Comparison of ENCODE assay signal across 8 cellular contexts in the genomic region with DNA sequence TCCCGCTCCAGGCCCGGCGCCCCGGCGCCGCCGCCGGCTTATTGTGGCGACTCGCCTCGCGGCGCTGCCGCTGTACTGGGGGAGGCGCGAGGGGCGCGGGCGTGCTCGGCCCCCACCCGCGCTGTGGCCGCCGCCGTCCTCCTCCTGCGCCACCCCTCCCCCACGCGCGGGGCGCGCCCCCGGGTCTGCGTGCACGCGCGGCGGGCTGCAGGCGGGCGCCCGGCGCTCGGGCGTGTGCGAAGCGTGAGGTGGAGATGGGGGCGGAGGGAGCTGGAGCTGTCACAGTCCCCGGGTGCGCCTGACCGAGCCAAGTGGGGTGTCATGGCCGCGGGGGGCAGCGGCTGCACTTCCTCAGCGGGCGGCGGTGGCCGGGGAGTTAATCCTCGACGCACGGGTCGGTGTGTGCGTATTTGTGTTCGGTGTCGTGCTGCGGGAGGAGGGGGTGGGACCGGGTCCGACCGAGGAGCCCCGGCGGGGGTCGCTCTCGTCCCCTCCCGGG. TPM values are rescaled to one million over a fixed set of nuclear protein-coding genes. Genes with fewer than 3 reads are reported as not detected.
DNase-seq lines count a peak whose midpoint lies in the region; ATAC-seq and TF ChIP-seq lines count a peak whose summit lies in the region.

No MANE protein-coding gene starts in this region.

- peaks cover 8% of the 10 kb centered on the region for H3K9me3 Mint-ChIP-seq in neural progenitor cell

- peaks cover 2% of the 10 kb centered on the region for H3K36me3 ChIP-seq in neural progenitor cell
- H3K36me3 ChIP-seq in stomach: no peaks in the 10 kb centered on the region

- peaks cover 21% of the 10 kb centered on the region for H3K36me3 Mint-ChIP-seq in neural progenitor cell

- H3K4me3 ChIP-seq in neural progenitor cell (peak overlapping the region; percentile 96), stomach (peak overlapping the region; percentile 96 to 100 (median 97))

- peak overlapping the region; percentile 87 for H3K4me3 Mint-ChIP-seq in neural progenitor cell

- peaks cover 28% of the 10 kb centered on the region for H3K4me1 Mint-ChIP-seq in neural progenitor cell

- peak; percentile 66 for DNase-seq in DMS153 (lab: John Stamatoyannopoulos, UW)
- DNase-seq in HT1080 (ENCODE audit: low read depth): peak; percentile 52
- peak; percentile 84 for DNase-seq in RWPE1 (ENCODE audit: low spot score)
- DNase-seq in activated gamma-delta T cell (lab: John Stamatoyannopoulos, UW): peak; percentile 80
- peak in 1 of 2 donors; percentile 34 for DNase-seq in foreskin keratinocyte
- DNase-seq in neural progenitor cell (ENCODE audit: low spot score): no peak
- peak; percentile 88 for DNase-seq in stomach

- H4K20me1 ChIP-seq in neural progenitor cell (ENCODE audit: low read depth): peaks cover 33% of the 10 kb centered on the region

- peaks cover 10% of the 10 kb centered on the region for H3K4me1 ChIP-seq in foreskin keratinocyte
- H3K4me1 ChIP-seq in neural progenitor cell: peaks cover 9% of the 10 kb centered on the region
- peaks cover 36 to 59% (median 47%) of the 10 kb centered on the region in 4 donors for H3K4me1 ChIP-seq in stomach

- no peak overlapping the region for H2AFZ ChIP-seq in neural progenitor cell (replicated peaks)

- no peak for TF ChIP-seq CTCF in RWPE1 (conservative IDR thresholded peaks at IDR 0.05; ENCODE audit: low read depth)
- TF ChIP-seq CTCF in foreskin keratinocyte (conservative IDR thresholded peaks at IDR 0.05): no peak
- no peak for TF ChIP-seq CTCF in neural progenitor cell (IDR thresholded peaks at IDR 0.05)
- TF ChIP-seq CTCF in stomach (IDR thresholded peaks at IDR 0.05): no peak

- H3K27ac ChIP-seq in RWPE1: peak overlapping the region; percentile 96
- H3K27ac ChIP-seq in foreskin keratinocyte: peak overlapping the region; percentile 58
- H3K27ac ChIP-seq in neural progenitor cell: peak overlapping the region; percentile 94
- H3K27ac ChIP-seq in stomach: peak overlapping the region; percentile 94 to 100 (median 97)

- CTCF ChIA-PET in RWPE1 (lab: Yijun Ruan, JAX): interaction anchor here (0.6 kb wide), 1 partner anchor 378 kb away, joined by 3 read pairs; no protein-coding TSS in a partner anchor

- POLR2A ChIA-PET in RWPE1 (lab: Yijun Ruan, JAX; ENCODE audit: low non-redundant PET): interaction anchor here (0.5 to 1.1 kb wide), 2 partner anchors 69 to 192 kb away, joined by 3 read pairs; no protein-coding TSS in a partner anchor

- WGBS in stomach, 5 donors: 0 to 1% (median 1%) methylated on average over 19 to 72 of the region's 72 CpGs

- H3K27me3 ChIP-seq in foreskin keratinocyte (no peaks in the 10 kb centered on the region), neural progenitor cell (no peaks in the 10 kb centered on the region), stomach (no peaks in the 10 kb centered on the region)

- intact Hi-C loops in stomach (cut with DNase I; ENCODE audit: low total_unique reads): no loop called here

- H3K9me3 ChIP-seq in neural progenitor cell (ENCODE audit: low read depth) (no peaks in the 10 kb centered on the region), stomach (no peaks in the 10 kb centered on the region)

- peak; percentile 54 for ATAC-seq in GM21360 (IDR thresholded peaks at IDR 0.05; ENCODE audit: unreplicated experiment)
- ATAC-seq in foreskin keratinocyte: peak; percentile 69

- no peak for TF ChIP-seq EP300 in stomach (IDR thresholded peaks at IDR 0.05)

- peaks cover 42% of the 10 kb centered on the region for H3K79me2 ChIP-seq in neural progenitor cell (ENCODE audit: low read depth)

- H3F3A ChIP-seq in neural progenitor cell (ENCODE audit: low read depth): peaks cover 33% of the 10 kb centered on the region

- no peak overlapping the region for H3K27ac Mint-ChIP-seq in neural progenitor cell

- TF ChIP-seq POLR2A in stomach (IDR thresholded peaks at IDR 0.05): no peak

- peaks cover 5% of the 10 kb centered on the region for H3K27me3 Mint-ChIP-seq in neural progenitor cell (ENCODE audit: insufficient read depth, low read depth)

- no peak overlapping the region for H3K9ac ChIP-seq in neural progenitor cell

- peak overlapping the region; percentile 95 for H3K4me2 ChIP-seq in neural progenitor cell

RNA-seq across cellular contexts. Expression of gene LCOR, which starts 0.7 kb away (rescaled TPM):
- 10.6 and 12.8 TPM in 2 replicates for total RNA-seq in HT1080 (2014; rRNA removed; shearing (Covaris generic))
- polyA plus RNA-seq in HT1080 (2015; cell fraction: cytosol; rRNA removed): 6.4 and 9.1 TPM in 2 replicates
- 14.1 and 14.7 TPM in 2 replicates for polyA plus RNA-seq in HT1080 (2015; cell fraction: nucleus; rRNA removed)
- total RNA-seq in foreskin keratinocyte: 19.4 and 19.9 TPM in 2 replicates
- polyA plus RNA-seq in foreskin keratinocyte: 1.8 and 2.4 TPM in 2 replicates
- total RNA-seq in neural progenitor cell (ENCODE audit: low replicate concordance): 24.9 and 35.3 TPM in 2 replicates
- 10 to 100 TPM; 12.7 to 61.3 (median 31.2) TPM for total RNA-seq in stomach
- 1 to 10 TPM; 2.0 to 2.6 (median 2.1) TPM for polyA plus RNA-seq in stomach
